26 cellular contexts compared by ENCODE assay signal in the genomic region with DNA sequence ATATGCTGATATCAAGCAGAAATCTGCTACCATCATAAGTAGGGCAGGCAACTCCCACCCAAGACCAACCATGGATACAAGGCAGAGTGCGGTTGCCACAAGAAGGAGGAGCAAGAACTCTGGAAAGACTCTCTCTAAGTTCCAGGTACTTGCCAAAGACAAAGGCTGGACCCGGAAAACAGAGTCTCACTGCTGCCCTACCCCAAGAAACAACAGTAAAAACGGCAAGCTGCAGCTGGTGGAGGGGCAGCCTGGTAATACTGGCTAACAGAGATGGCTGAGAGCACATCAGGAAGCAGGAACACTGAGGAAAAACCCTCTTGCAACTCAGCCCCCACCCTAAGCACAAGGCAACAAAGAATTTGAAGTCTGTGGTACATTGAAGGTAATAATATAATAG. TPM values are rescaled to one million over a fixed set of nuclear protein-coding genes. Genes with fewer than 3 reads are reported as not detected.
"Had no signal": no experiment of that assay in that cellular context is flagged by ENCODE, and none has a peak within 500 bp of the region (broad histone marks: within the 10 kb centered on the region; RNA-seq: fewer than 3 reads in every experiment).

No MANE protein-coding gene starts in this region.

- H3K27me3 ChIP-seq: MG63 had no signal

- H3K4me3 ChIP-seq: MG63 had no signal

- H3K27ac ChIP-seq: RWPE1 had no signal

- H3K9me3 ChIP-seq: SK-N-SH had no signal

- H3K9ac ChIP-seq: SK-N-SH had no signal

- ATAC-seq: HepG2, Panc1, PC-3 had no signal

- H3K36me3 ChIP-seq: MG63 had no signal

- DNase-seq: IMR-90; Karpas-422; KG1; MG63; NCI-H1092; NCI-H1105 treated with DMSO at 0.1 percent for 48 hours; NCI-H1417 treated with DMSO at 0.1 percent for 48 hours; NCI-H1694 treated with DMSO at 0.1 percent for 48 hours; NCI-H1930; NCI-H2081; NCI-H2107; NCI-H226; NCI-H446; NCI-H510A; NCI-H524 treated with DMSO at 0.1 percent for 48 hours; NCI-H774; NK-92 treated with Interleukin-12 subunit alpha and Interleukin-12 subunit beta, amount 100 ng/mL, for 24 hours; PC-3; SHP77; SK-N-SH had no signal

RNA-seq across cellular contexts. Expression of gene NXPE2, which starts 27.7 kb away (rescaled TPM):
- total RNA-seq: HepG2, HT1080, IMR-90, OCI-LY7, PC-3, SK-MEL-5 had no signal

RNA-seq across cellular contexts. Expression of gene NXPE4, which starts 55.1 kb away (rescaled TPM):
- total RNA-seq: HepG2, HT1080, IMR-90, OCI-LY7, PC-3, SK-MEL-5 had no signal
